8 cellular contexts compared by ENCODE assay signal in the genomic region with DNA sequence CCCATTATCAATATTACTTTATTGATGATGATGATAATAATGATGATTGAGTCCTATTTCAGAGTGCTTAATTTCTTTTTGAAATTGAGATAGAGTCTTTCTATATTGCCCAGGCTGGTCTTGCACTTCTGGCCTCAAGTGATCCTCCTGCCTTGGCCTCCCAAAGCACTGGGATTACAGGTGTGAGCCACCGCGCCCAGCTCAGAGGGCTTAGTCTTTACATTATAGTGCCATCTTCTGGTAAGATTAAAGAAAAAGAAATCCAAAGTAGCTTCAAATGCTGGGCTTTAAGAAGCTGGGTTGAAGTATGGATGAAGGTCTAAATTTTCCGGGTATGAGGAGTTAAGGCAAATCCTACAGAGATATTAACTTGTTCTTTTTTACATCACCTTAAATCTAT.
DNase-seq lines count a peak whose midpoint lies in the region; ATAC-seq and TF ChIP-seq lines count a peak whose summit lies in the region.

No MANE protein-coding gene starts in this region.

- DNase-seq in activated naive CD4-positive, alpha-beta T cell treated with Interleukin-2 at 50 U/mL for 16 hours: peak; percentile 33
- no peak for DNase-seq in activated naive CD4-positive, alpha-beta T cell (lab: John Stamatoyannopoulos, UW)
- DNase-seq in NCI-H82 (lab: John Stamatoyannopoulos, UW) (peak; percentile 62), amniotic epithelial cell (ENCODE audit: low read depth) (peak; percentile 26), retinal pigment epithelial cell (ENCODE audit: low read depth) (no peak), NCI-H2081 treated with DMSO at 0.1 percent for 48 hours (lab: John Stamatoyannopoulos, UW) (no peak)

- ATAC-seq in HG03354 (IDR thresholded peaks at IDR 0.05; ENCODE audit: poor library complexity, severe bottlenecking, unreplicated experiment): no peak
- no peak for ATAC-seq in GM18868 (IDR thresholded peaks at IDR 0.05; ENCODE audit: unreplicated experiment)

- TF ChIP-seq CTCF in retinal pigment epithelial cell (conservative IDR thresholded peaks at IDR 0.05; ENCODE audit: low read depth, low read length): peak; percentile 28

- H3K4me3 ChIP-seq in retinal pigment epithelial cell (ENCODE audit: low read length): no peak overlapping the region

Comparison
In these comparisons a context has a peak if more than half of its experiments do, and no peak if none do; other contexts are left out.
1. DNase-seq: peak in activated naive CD4-positive, alpha-beta T cell treated with Interleukin-2 at 50 U/mL for 16 hours (single experiment), NCI-H82 (single experiment) and amniotic epithelial cell (single experiment); none in activated naive CD4-positive, alpha-beta T cell (0 of 4), retinal pigment epithelial cell (single experiment) and NCI-H2081 treated with DMSO at 0.1 percent for 48 hours (single experiment).